In genomic region chr12:50283924-50284236, GRCh38 we compare ENCODE assay signal across 1 cellular context.
A peak's percentile ranks its signal among the peaks of the same experiment; 100 is the strongest.
TF ChIP-seq lines count a peak whose summit lies in the region.

No MANE protein-coding gene starts in this region.

TF ChIP-seq in HepG2, 621 proteins besides CTCF, POLR2A, EP300 and RAD21 (continued from another document):
- 0 out of 2 replicates have a peak, but pooled peaks have one; percentile 14 for TF ChIP-seq ZNF512B (CRISPR knock-in tag; IDR thresholded peaks at IDR 0.05; ENCODE audit: borderline replicate concordance)
- no peak for TF ChIP-seq PRDM10 (CRISPR knock-in tag; IDR thresholded peaks at IDR 0.05; ENCODE audit: low read depth)
- no peak for TF ChIP-seq ONECUT2 (CRISPR knock-in tag; IDR thresholded peaks at IDR 0.05)
- TF ChIP-seq TMF1 (CRISPR knock-in tag; IDR thresholded peaks at IDR 0.05; ENCODE audit: low read depth), result no peak
- no peak for TF ChIP-seq TFDP2 (CRISPR knock-in tag; IDR thresholded peaks at IDR 0.05)
- TF ChIP-seq ZNF564 (CRISPR knock-in tag; IDR thresholded peaks at IDR 0.05), result no peak
- TF ChIP-seq SETDB1 (CRISPR knock-in tag; IDR thresholded peaks at IDR 0.05; ENCODE audit: borderline replicate concordance), result no peak
- no peak for TF ChIP-seq ZNF441 (CRISPR knock-in tag; IDR thresholded peaks at IDR 0.05; ENCODE audit: borderline replicate concordance)
- TF ChIP-seq ZNF101 (CRISPR knock-in tag; IDR thresholded peaks at IDR 0.05; ENCODE audit: borderline replicate concordance, low read depth), result no peak
- no peak for TF ChIP-seq ZNF75D (CRISPR knock-in tag; IDR thresholded peaks at IDR 0.05; ENCODE audit: borderline replicate concordance)
- no peak for TF ChIP-seq KDM5B (CRISPR knock-in tag; IDR thresholded peaks at IDR 0.05; ENCODE audit: borderline replicate concordance)
